Comparison of ENCODE assay signal across 31 cellular contexts in the genomic region with DNA sequence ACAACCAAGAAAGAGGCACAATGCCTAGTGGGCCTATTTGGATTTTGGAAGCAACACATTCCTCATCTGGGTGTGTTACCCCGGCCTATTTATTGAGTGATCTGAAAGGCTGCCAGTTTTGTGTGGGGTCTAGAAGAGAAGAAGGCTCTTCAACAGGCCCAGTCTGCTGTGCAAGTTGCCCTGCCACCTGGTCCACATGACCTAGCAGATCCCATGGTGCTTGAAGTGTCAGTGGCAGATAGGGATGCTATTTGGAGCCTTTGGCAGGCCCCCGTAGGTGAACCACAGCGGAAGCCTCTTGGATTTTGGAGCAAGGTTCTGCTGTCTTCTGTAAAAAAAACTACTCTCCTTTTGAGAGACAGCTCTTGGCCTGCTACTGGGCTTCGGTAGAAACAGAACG.
A peak's percentile ranks its signal among the peaks of the same experiment; 100 is the strongest.
DNase-seq lines count a peak whose midpoint lies in the region; FAIRE-seq and TF ChIP-seq lines count a peak whose summit lies in the region.
"Had no signal": no experiment of that assay in that cellular context is flagged by ENCODE, and none has a peak within 500 bp of the region (broad histone marks: within the 10 kb centered on the region; RNA-seq: fewer than 3 reads in every experiment).

No MANE protein-coding gene starts in this region.

- no peak for FAIRE-seq in GM12892 (lab: Jason Lieb, UNC)
- FAIRE-seq: A204.1, A549, D721Med had no signal

- H3K4me3 ChIP-seq in SJSA1: no peak overlapping the region
- no peak overlapping the region for H3K4me3 ChIP-seq in spleen
- H3K4me3 ChIP-seq: A549; BLaER1; BLaER1 treated with 17β-estradiol and CSF1 and Interleukin-3, amounts not matched to agents 10 nM and 100 nM had no signal

- H3K36me3 ChIP-seq in SJSA1: no peaks in the 10 kb centered on the region
- H3K36me3 ChIP-seq in spleen: no peaks in the 10 kb centered on the region
- H3K36me3 ChIP-seq: BE2C; BLaER1; BLaER1 treated with 17β-estradiol and CSF1 and Interleukin-3, amounts not matched to agents 10 nM and 100 nM had no signal

- intact Hi-C loops in spleen (cut with DNase I; ENCODE audit: low total_unique reads): no loop called here

- 82 to 96% (median 90%) methylated on average over 5 of the region's 5 CpGs for WGBS in spleen, 5 donors

- TF ChIP-seq CTCF in spleen (IDR thresholded peaks at IDR 0.05 in 8 of 11, conservative IDR thresholded peaks at IDR 0.05 in 3 of 11): no peak

- no peak overlapping the region for H3K27ac ChIP-seq in SJSA1
- H3K27ac ChIP-seq in spleen: no peak overlapping the region
- H3K27ac ChIP-seq: 22Rv1; A549; BLaER1; BLaER1 treated with 17β-estradiol and CSF1 and Interleukin-3, amounts not matched to agents 10 nM and 100 nM; C4-2B had no signal

- H3K9me3 ChIP-seq in SJSA1 (replicated peaks) (no peaks in the 10 kb centered on the region; the same call in 1 of the 2 replicates), spleen (peaks cover 0 to 5% (median 0%) of the 10 kb centered on the region in 8 donors)
- H3K9me3 ChIP-seq: A549; BE2C; BLaER1; BLaER1 treated with 17β-estradiol and CSF1 and Interleukin-3, amounts not matched to agents 10 nM and 100 nM; Caco-2 had no signal

- peak; percentile 62 to 86 for DNase-seq in SJSA1 (ENCODE audit: low read depth in 1 of 2, low spot score in 2 of 2)
- peak; percentile 62 for DNase-seq in spleen
- DNase-seq in GM12892 (ENCODE audit: insufficient read length): no peak
- DNase-seq in NCI-H345 treated with DMSO at 0.1 percent for 48 hours (lab: John Stamatoyannopoulos, UW; ENCODE audit: unreplicated experiment): no peak
- DNase-seq: 8988T; ACHN; AML-193; BE2C; C1 segment of cervical spinal cord; Caco-2; Calu3; CD4-positive, alpha-beta memory T cell; CD4-positive, alpha-beta T cell; CD4-positive, CD25-positive, alpha-beta regulatory T cell; CD8-positive, alpha-beta memory T cell; CD8-positive, alpha-beta T cell; COR-L47; DMS 273 treated with DMSO at 0.1 percent for 48 hours; DMS153; DMS53; DMS79; DMS79 treated with DMSO at 0.1 percent for 48 hours; DND-41; EL had no signal

- H3K4me1 ChIP-seq in SJSA1 (replicated peaks) (no peaks in the 10 kb centered on the region), spleen (no peaks in the 10 kb centered on the region)
- H3K4me1 ChIP-seq: A549; BLaER1; BLaER1 treated with 17β-estradiol and CSF1 and Interleukin-3, amounts not matched to agents 10 nM and 100 nM; Caco-2 had no signal

- no peak for TF ChIP-seq POLR2A in spleen (IDR thresholded peaks at IDR 0.05)
- no peak for TF ChIP-seq POLR2A in GM12892 (IDR thresholded peaks at IDR 0.05; ENCODE audit: low read depth, low read length)

- peaks cover 14% of the 10 kb centered on the region for H3K27me3 ChIP-seq in SJSA1 (replicated peaks)
- H3K27me3 ChIP-seq in spleen (replicated peaks in 1 of 7): no peaks in the 10 kb centered on the region
- H3K27me3 ChIP-seq: BE2C; BLaER1; BLaER1 treated with 17β-estradiol and CSF1 and Interleukin-3, amounts not matched to agents 10 nM and 100 nM had no signal

Comparison
In these comparisons a context has a peak if more than half of its experiments do, and no peak if none do; other contexts are left out.
1. DNase-seq: peak in SJSA1 (2 of 2) and spleen (single experiment); none in GM12892 (single experiment) and NCI-H345 treated with DMSO at 0.1 percent for 48 hours (single experiment).